In genomic region chr7:103280803-103281155, GRCh38 we compare ENCODE assay signal across 8 cellular contexts. TPM values are rescaled to one million over a fixed set of nuclear protein-coding genes. Genes with fewer than 3 reads are reported as not detected.
DNase-seq lines count a peak whose midpoint lies in the region; ATAC-seq and TF ChIP-seq lines count a peak whose summit lies in the region.
"Not testable (repeated sequence)": the region's sequence is repeated elsewhere in the genome, so short reads cannot be mapped to it uniquely, and the experiment has no call there.

No MANE protein-coding gene starts in this region.

- not testable (repeated sequence) for TF ChIP-seq POLR2A in gastroesophageal sphincter (IDR thresholded peaks at IDR 0.05)

- not testable (repeated sequence) for DNase-seq in CD14-positive monocyte (ENCODE audit: low spot score); ascending aorta (ENCODE audit: low spot score in 2 of 2)
- peak in 45 of 76 experiments; percentile 5 to 62 (median 32) for DNase-seq in HUDEP-2 (lab: John Stamatoyannopoulos, UW; ENCODE audit: unreplicated experiment in 76 of 76)
- DNase-seq in stimulated activated CD4-positive, alpha-beta T cell treated with anti-CD3 and anti-CD28 coated beads, Interleukin-4, amount 100 ng/mL, for 1 hour: peak; percentile 25

- TF ChIP-seq CTCF in CD14-positive monocyte (IDR thresholded peaks at IDR 0.05); ascending aorta (IDR thresholded peaks at IDR 0.05); gastroesophageal sphincter (IDR thresholded peaks at IDR 0.05): not testable (repeated sequence)

- peak overlapping the region; percentile 74 to 82 for H3K4me3 ChIP-seq in ascending aorta
- peak overlapping the region; percentile 44 to 66 for H3K4me3 ChIP-seq in gastroesophageal sphincter
- peak overlapping the region; percentile 39 to 87 for H3K4me3 ChIP-seq in muscle layer of duodenum (ENCODE audit: low read depth in 1 of 2, low read length in 2 of 2)

- H3K27me3 Mint-ChIP-seq in CD14-positive monocyte (ENCODE audit: low read depth in 3 of 3): peaks cover 14 to 22% (median 21%) of the 10 kb centered on the region in 3 donors
- H3K27me3 Mint-ChIP-seq in T-helper 1 cell treated with Interleukin-12 subunit alpha and Interleukin-12 subunit beta and Interleukin-4 antibody, amounts not matched to agents 30 μg/mL and 1 μg/mL, for 36 hours (ENCODE audit: low read depth): peaks cover 10% of the 10 kb centered on the region

- H3K9me3 ChIP-seq in ascending aorta; gastroesophageal sphincter; muscle layer of duodenum (ENCODE audit: control insufficient read depth in 1 of 2, low read length in 2 of 2): not testable (repeated sequence)

- not testable (repeated sequence) for H3K36me3 ChIP-seq in ascending aorta; gastroesophageal sphincter; muscle layer of duodenum (ENCODE audit: control insufficient read depth in 1 of 2, insufficient read depth in 2 of 2, low read length in 2 of 2)

- intact Hi-C loops in CD14-positive monocyte (cut with micrococcal nuclease); ascending aorta (cut with DNase I): not testable (repeated sequence)

- TF ChIP-seq EP300 in gastroesophageal sphincter (IDR thresholded peaks at IDR 0.05): not testable (repeated sequence)

- ATAC-seq in GM21423 (IDR thresholded peaks at IDR 0.05; ENCODE audit: unreplicated experiment) (peak; percentile 8), gastroesophageal sphincter (peak; percentile 28)

- H3K27ac ChIP-seq in ascending aorta (peak overlapping the region; percentile 6 to 48), gastroesophageal sphincter (peak overlapping the region in 3 of 4 donors; percentile 71 to 77 (median 76))
- H3K27ac ChIP-seq in muscle layer of duodenum (ENCODE audit: low read length): not testable (repeated sequence)

- H3K27ac Mint-ChIP-seq in CD14-positive monocyte: peak overlapping the region in 2 of 7 donors; percentile 51 to 53
- peak overlapping the region; percentile 72 for H3K27ac Mint-ChIP-seq in T-helper 1 cell treated with Interleukin-12 subunit alpha and Interleukin-12 subunit beta and Interleukin-4 antibody, amounts not matched to agents 30 μg/mL and 1 μg/mL, for 36 hours

- not testable (repeated sequence) for H3K9me3 Mint-ChIP-seq in CD14-positive monocyte; T-helper 1 cell treated with Interleukin-12 subunit alpha and Interleukin-12 subunit beta and Interleukin-4 antibody, amounts not matched to agents 30 μg/mL and 1 μg/mL, for 36 hours

- peak overlapping the region; percentile 90 to 98 for H3K4me3 Mint-ChIP-seq in CD14-positive monocyte
- H3K4me3 Mint-ChIP-seq in T-helper 1 cell treated with Interleukin-12 subunit alpha and Interleukin-12 subunit beta and Interleukin-4 antibody, amounts not matched to agents 30 μg/mL and 1 μg/mL, for 36 hours: peak overlapping the region; percentile 96

- not testable (repeated sequence) for H3K36me3 Mint-ChIP-seq in CD14-positive monocyte; T-helper 1 cell treated with Interleukin-12 subunit alpha and Interleukin-12 subunit beta and Interleukin-4 antibody, amounts not matched to agents 30 μg/mL and 1 μg/mL, for 36 hours (ENCODE audit: low read depth)

- peaks cover 19% of the 10 kb centered on the region for H3K4me1 Mint-ChIP-seq in CD14-positive monocyte
- H3K4me1 Mint-ChIP-seq in T-helper 1 cell treated with Interleukin-12 subunit alpha and Interleukin-12 subunit beta and Interleukin-4 antibody, amounts not matched to agents 30 μg/mL and 1 μg/mL, for 36 hours (ENCODE audit: low read depth): peaks cover 19% of the 10 kb centered on the region

- H3K27me3 ChIP-seq in ascending aorta; gastroesophageal sphincter; muscle layer of duodenum (ENCODE audit: low read depth, low read length): not testable (repeated sequence)

- not testable (repeated sequence) for H3K4me1 ChIP-seq in ascending aorta; muscle layer of duodenum (ENCODE audit: control insufficient read depth in 1 of 2, insufficient read depth in 2 of 2, low read length in 2 of 2)
- H3K4me1 ChIP-seq in gastroesophageal sphincter: peaks cover 0 to 16% (median 2%) of the 10 kb centered on the region in 3 donors

- WGBS in gastroesophageal sphincter (ENCODE audit: low coverage in 1 of 2), 2 donors: 0% methylated on average over 13 of the region's 25 CpGs; no CpG with 5 or more reads in 1 of the 2 donors

RNA-seq across cellular contexts. Expression of gene PMPCB, which starts 16.5 kb away (rescaled TPM):
- 10 to 100 TPM; 42.8 to 44.9 TPM for polyA plus RNA-seq in CD14-positive monocyte
- total RNA-seq in ascending aorta (35.5 TPM), gastroesophageal sphincter (10 to 100 TPM; 37.3 to 70.9 (median 57.4) TPM)
